Comparison of ENCODE assay signal across 1 cellular context in the genomic region with DNA sequence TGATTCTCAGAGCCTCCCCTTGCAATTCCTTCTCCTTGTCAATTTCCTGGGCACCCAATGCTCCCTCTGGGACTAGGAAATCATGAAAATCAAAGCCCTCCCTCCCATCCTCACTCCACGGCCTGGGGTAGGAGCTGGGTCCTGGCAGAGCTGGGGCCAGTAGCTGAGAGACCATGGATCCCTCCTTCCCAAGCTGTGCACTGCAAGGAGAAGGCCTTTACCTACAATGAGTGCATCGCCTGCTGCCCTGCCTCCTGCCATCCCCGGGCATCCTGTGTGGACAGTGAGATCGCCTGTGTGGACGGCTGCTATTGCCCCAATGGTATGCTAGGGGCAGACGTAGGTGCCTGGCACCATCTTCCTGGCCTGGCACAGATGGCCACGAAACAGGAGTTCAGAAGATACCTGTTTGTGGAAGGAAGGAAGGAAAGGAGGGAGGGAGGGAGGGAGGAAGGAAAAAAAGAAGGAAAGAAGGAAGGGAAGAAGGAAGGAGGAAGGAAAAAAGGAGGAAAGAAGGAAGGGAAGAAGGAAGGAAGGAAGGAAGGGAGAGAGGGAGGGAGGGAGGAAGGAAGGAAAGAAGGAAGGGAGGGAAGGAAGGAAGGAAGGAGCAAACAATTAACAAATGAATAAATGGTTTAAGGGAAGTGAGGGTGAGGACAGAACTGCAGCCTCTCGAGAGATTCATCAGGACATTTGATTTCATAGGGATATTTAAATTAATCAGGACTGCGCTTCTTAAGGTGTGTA.
TF ChIP-seq lines count a peak whose summit lies in the region.

No MANE protein-coding gene starts in this region.

TF ChIP-seq in WTC11, 78 proteins besides CTCF, POLR2A, EP300 and RAD21:
- TF ChIP-seq, protein P1, sequence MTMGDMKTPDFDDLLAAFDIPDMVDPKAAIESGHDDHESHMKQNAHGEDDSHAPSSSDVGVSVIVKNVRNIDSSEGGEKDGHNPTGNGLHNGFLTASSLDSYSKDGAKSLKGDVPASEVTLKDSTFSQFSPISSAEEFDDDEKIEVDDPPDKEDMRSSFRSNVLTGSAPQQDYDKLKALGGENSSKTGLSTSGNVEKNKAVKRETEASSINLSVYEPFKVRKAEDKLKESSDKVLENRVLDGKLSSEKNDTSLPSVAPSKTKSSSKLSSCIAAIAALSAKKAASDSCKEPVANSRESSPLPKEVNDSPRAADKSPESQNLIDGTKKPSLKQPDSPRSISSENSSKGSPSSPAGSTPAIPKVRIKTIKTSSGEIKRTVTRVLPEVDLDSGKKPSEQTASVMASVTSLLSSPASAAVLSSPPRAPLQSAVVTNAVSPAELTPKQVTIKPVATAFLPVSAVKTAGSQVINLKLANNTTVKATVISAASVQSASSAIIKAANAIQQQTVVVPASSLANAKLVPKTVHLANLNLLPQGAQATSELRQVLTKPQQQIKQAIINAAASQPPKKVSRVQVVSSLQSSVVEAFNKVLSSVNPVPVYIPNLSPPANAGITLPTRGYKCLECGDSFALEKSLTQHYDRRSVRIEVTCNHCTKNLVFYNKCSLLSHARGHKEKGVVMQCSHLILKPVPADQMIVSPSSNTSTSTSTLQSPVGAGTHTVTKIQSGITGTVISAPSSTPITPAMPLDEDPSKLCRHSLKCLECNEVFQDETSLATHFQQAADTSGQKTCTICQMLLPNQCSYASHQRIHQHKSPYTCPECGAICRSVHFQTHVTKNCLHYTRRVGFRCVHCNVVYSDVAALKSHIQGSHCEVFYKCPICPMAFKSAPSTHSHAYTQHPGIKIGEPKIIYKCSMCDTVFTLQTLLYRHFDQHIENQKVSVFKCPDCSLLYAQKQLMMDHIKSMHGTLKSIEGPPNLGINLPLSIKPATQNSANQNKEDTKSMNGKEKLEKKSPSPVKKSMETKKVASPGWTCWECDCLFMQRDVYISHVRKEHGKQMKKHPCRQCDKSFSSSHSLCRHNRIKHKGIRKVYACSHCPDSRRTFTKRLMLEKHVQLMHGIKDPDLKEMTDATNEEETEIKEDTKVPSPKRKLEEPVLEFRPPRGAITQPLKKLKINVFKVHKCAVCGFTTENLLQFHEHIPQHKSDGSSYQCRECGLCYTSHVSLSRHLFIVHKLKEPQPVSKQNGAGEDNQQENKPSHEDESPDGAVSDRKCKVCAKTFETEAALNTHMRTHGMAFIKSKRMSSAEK (CRISPR knock-in tag; IDR thresholded peaks at IDR 0.05; ENCODE audit: borderline replicate concordance) = no peak
- TF ChIP-seq ZNF232 (CRISPR knock-in tag; IDR thresholded peaks at IDR 0.05) = no peak
- TF ChIP-seq NFE2L1 (CRISPR knock-in tag; IDR thresholded peaks at IDR 0.05) = no peak
- no peak for TF ChIP-seq CBFB (CRISPR knock-in tag; IDR thresholded peaks at IDR 0.05; ENCODE audit: low read depth)
